Comparison of ENCODE assay signal across 16 cellular contexts in the genomic region with DNA sequence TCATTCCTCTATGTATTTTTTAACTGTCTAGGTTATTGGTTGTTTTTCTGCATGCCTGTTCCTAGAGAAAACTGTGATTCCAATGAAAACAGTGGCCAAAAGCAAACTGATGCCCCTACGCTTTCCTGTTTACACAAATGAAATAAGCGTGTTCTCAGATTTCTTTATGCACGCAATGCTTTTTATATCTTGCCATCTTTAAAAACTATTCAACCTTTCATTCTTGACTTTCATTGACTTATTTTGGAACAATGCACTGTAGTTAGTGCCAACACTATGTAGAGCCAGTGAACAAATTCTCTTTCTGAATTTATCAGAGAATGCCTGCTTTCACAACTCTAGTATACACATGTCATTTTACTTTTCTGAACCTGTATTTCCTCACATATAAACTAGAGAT.
A peak's percentile ranks its signal among the peaks of the same experiment; 100 is the strongest.
DNase-seq lines count a peak whose midpoint lies in the region; ATAC-seq and TF ChIP-seq lines count a peak whose summit lies in the region.
"Had no signal": no experiment of that assay in that cellular context is flagged by ENCODE, and none has a peak within 500 bp of the region (broad histone marks: within the 10 kb centered on the region; RNA-seq: fewer than 3 reads in every experiment).

No MANE protein-coding gene starts in this region.

- peaks cover 16% of the 10 kb centered on the region for H3K4me1 ChIP-seq in HEK293 (ENCODE audit: control insufficient read depth, insufficient read depth, low read length)

- DNase-seq in fibroblast of pulmonary artery (ENCODE audit: low read depth) (peak; percentile 13), cerebellum (ENCODE audit: low spot score) (no peak), NCI-H1048 (lab: John Stamatoyannopoulos, UW) (no peak), coronary artery (ENCODE audit: low spot score) (no peak)
- DNase-seq: CD4-positive, CD25-positive, alpha-beta regulatory T cell; H9; Kasumi-1; NCI-H1417; NCI-H1930; NCI-H2171 treated with DMSO at 0.1 percent for 48 hours; NCI-H446 treated with DMSO at 0.1 percent for 48 hours; PC-9 had no signal

- TF ChIP-seq CTCF in HEK293 (tag by site-specific recombination; IDR thresholded peaks at IDR 0.05) (no peak), VCaP (conservative IDR thresholded peaks at IDR 0.05) (no peak), fibroblast of pulmonary artery (IDR thresholded peaks at IDR 0.05; ENCODE audit: low read length, missing control alignments) (no peak), coronary artery (IDR thresholded peaks at IDR 0.05) (no peak)

- POLR2A ChIA-PET in HEK293 (lab: Yijun Ruan, JAX) = no interaction called here

- H3K4me3 ChIP-seq in HEK293 (ENCODE audit: low read depth, low read length) = no peak overlapping the region
- no peak overlapping the region for H3K4me3 ChIP-seq in fibroblast of pulmonary artery (replicated peaks; ENCODE audit: low read depth, low read length)
- no peak overlapping the region for H3K4me3 ChIP-seq in coronary artery
- H3K4me3 ChIP-seq: PC-9, SJSA1 had no signal

- H3K36me3 ChIP-seq in HEK293 (ENCODE audit: control insufficient read depth in 2 of 2, insufficient read depth in 1 of 2, low read length in 2 of 2) = no peaks in the 10 kb centered on the region
- H3K36me3 ChIP-seq: SJSA1 had no signal

- no peak overlapping the region; the same call in 1 of the 2 replicates for H3K27ac ChIP-seq in HEK293 (ENCODE audit: extremely low read depth, low read depth, low read length)
- 0 out of 2 replicates have a peak overlapping the region, but pooled peaks have one; percentile 13 for H3K27ac ChIP-seq in VCaP
- H3K27ac ChIP-seq in coronary artery = no peak overlapping the region
- H3K27ac ChIP-seq: PC-9, SJSA1 had no signal

- no peak for ATAC-seq in GM21786 (IDR thresholded peaks at IDR 0.05; ENCODE audit: unreplicated experiment)

- CTCF ChIA-PET in HEK293 (lab: Yijun Ruan, JAX) = no interaction called here

- H3K9me3 ChIP-seq in HEK293 (ENCODE audit: control insufficient read depth, insufficient read depth, low read depth, low read length) = no peaks in the 10 kb centered on the region
- H3K9me3 ChIP-seq: SJSA1 had no signal

TF ChIP-seq in HEK293, 187 proteins besides CTCF, POLR2A, EP300 and RAD21:
- TF ChIP-seq GFI1B (tag by site-specific recombination; IDR thresholded peaks at IDR 0.05) = no peak
- TF ChIP-seq ZNF530 (tag by site-specific recombination; IDR thresholded peaks at IDR 0.05; ENCODE audit: low read depth) = no peak
- TF ChIP-seq ZNF549 (tag by site-specific recombination; IDR thresholded peaks at IDR 0.05) = no peak
- no peak for TF ChIP-seq ZBTB17 (tag by site-specific recombination; IDR thresholded peaks at IDR 0.05)
- TF ChIP-seq PRDM6 (tag by site-specific recombination; IDR thresholded peaks at IDR 0.05) = 0 out of 2 replicates have a peak, but pooled peaks have one; percentile 8
- no peak for TF ChIP-seq ZNF114 (tag by site-specific recombination; IDR thresholded peaks at IDR 0.05)
- no peak for TF ChIP-seq ZNF121 (tag by site-specific recombination; IDR thresholded peaks at IDR 0.05)
- 0 out of 2 replicates have a peak, but pooled peaks have one; percentile 13 for TF ChIP-seq ZNF335 (tag by site-specific recombination; conservative IDR thresholded peaks at IDR 0.05)
- TF ChIP-seq ZNF18 (tag by site-specific recombination; IDR thresholded peaks at IDR 0.05) = no peak
- TF ChIP-seq, protein P1, sequence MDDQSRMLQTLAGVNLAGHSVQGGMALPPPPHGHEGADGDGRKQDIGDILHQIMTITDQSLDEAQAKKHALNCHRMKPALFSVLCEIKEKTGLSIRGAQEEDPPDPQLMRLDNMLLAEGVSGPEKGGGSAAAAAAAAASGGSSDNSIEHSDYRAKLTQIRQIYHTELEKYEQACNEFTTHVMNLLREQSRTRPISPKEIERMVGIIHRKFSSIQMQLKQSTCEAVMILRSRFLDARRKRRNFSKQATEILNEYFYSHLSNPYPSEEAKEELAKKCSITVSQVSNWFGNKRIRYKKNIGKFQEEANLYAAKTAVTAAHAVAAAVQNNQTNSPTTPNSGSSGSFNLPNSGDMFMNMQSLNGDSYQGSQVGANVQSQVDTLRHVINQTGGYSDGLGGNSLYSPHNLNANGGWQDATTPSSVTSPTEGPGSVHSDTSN (CRISPR knock-in tag; IDR thresholded peaks at IDR 0.05) = no peak
TF ChIP-seq in HEK293: peak in this region for 2.
